Comparison of ENCODE assay signal across 17 cellular contexts in genomic region chr4:40210776-40211175, GRCh38. TPM values are rescaled to one million over a fixed set of nuclear protein-coding genes. Genes with fewer than 3 reads are reported as not detected.
A peak's percentile ranks its signal among the peaks of the same experiment; 100 is the strongest.
DNase-seq lines count a peak whose midpoint lies in the region; ATAC-seq and TF ChIP-seq lines count a peak whose summit lies in the region.
"Had no signal": no experiment of that assay in that cellular context is flagged by ENCODE, and none has a peak within 500 bp of the region (broad histone marks: within the 10 kb centered on the region; RNA-seq: fewer than 3 reads in every experiment).

No MANE protein-coding gene starts in this region.

- H3K23me2 ChIP-seq in H9 (ENCODE audit: insufficient read length, low read depth, low read length, poor library complexity, severe bottlenecking) = no peaks in the 10 kb centered on the region

- H3K27ac Mint-ChIP-seq in T-helper 1 cell treated with Interleukin-12 subunit alpha and Interleukin-12 subunit beta and Interleukin-4 antibody, amounts not matched to agents 30 μg/mL and 1 μg/mL, for 36 hours = peak overlapping the region; percentile 4
- H3K27ac Mint-ChIP-seq in activated T-helper 17 cell treated with anti-CD3 and anti-CD28 coated beads, Interleukin-2, amount 50 U/mL, for 72 hours = peak overlapping the region; percentile 96
- H3K27ac Mint-ChIP-seq in naive B cell (peak overlapping the region in 2 of 6 donors; percentile 50 to 80), H9 (no peak overlapping the region)
- H3K27ac Mint-ChIP-seq: progenitor cell of endocrine pancreas had no signal

- H2BK5ac ChIP-seq in H9 (ENCODE audit: insufficient read length, low read length) = no peak overlapping the region

- H2BK120ac ChIP-seq in H9 (ENCODE audit: low read depth, low read length, poor library complexity, severe bottlenecking) = no peak overlapping the region

- H3K9me3 Mint-ChIP-seq in T-helper 1 cell treated with Interleukin-12 subunit alpha and Interleukin-12 subunit beta and Interleukin-4 antibody, amounts not matched to agents 30 μg/mL and 1 μg/mL, for 36 hours = no peaks in the 10 kb centered on the region
- no peaks in the 10 kb centered on the region for H3K9me3 Mint-ChIP-seq in activated T-helper 17 cell treated with anti-CD3 and anti-CD28 coated beads, Interleukin-2, amount 50 U/mL, for 72 hours
- H3K9me3 Mint-ChIP-seq in naive B cell = no peaks in the 10 kb centered on the region
- no peaks in the 10 kb centered on the region for H3K9me3 Mint-ChIP-seq in H9
- H3K9me3 Mint-ChIP-seq: CD14-positive monocyte had no signal

- H3K23ac ChIP-seq in H9 (ENCODE audit: insufficient read length, low read depth, low read length) = no peak overlapping the region

- no peak for TF ChIP-seq CTCF in omental fat pad (IDR thresholded peaks at IDR 0.05)
- no peak for TF ChIP-seq CTCF in H9 (conservative IDR thresholded peaks at IDR 0.05)

- no peaks in the 10 kb centered on the region for H4K20me1 ChIP-seq in H9 (ENCODE audit: control insufficient read depth, insufficient read depth, insufficient read length)

- H3K9me3 ChIP-seq in H9 (ENCODE audit: control insufficient read depth, low read depth, low read length) = no peaks in the 10 kb centered on the region

- H3K4ac ChIP-seq in H9 (ENCODE audit: low read depth, low read length) = no peak overlapping the region

- no peak overlapping the region for H3K4me2 ChIP-seq in H9 (ENCODE audit: insufficient read depth, insufficient read length, low read length)
- H3K4me2 ChIP-seq: PC-9 had no signal

- H4K91ac ChIP-seq in H9 (ENCODE audit: insufficient read length, low read depth, low read length) = no peak overlapping the region

- H3K18ac ChIP-seq in H9 (ENCODE audit: insufficient read length, low read depth, low read length) = no peak overlapping the region

- H3K9ac ChIP-seq in H9 (ENCODE audit: extremely low read depth, insufficient read length, low read length) = no peak overlapping the region

- no peak overlapping the region for H3K56ac ChIP-seq in H9 (ENCODE audit: insufficient read length, low read depth, low read length)

- no CpG with 5 or more reads among the region's 5 CpGs for WGBS in H9 (ENCODE audit: extremely low coverage, insufficient read length, low lambda C conversion rate)

- ATAC-seq in GM18505 (IDR thresholded peaks at IDR 0.05; ENCODE audit: unreplicated experiment) (no peak), naive B cell (ENCODE audit: low read depth in 2 of 2) (no peak), GM21576 (IDR thresholded peaks at IDR 0.05; ENCODE audit: unreplicated experiment) (no peak), omental fat pad (ENCODE audit: low FRiP score) (no peak)
- no peak for ATAC-seq in activated T-helper 17 cell treated with anti-CD3 and anti-CD28 coated beads, Interleukin-2, amount 50 U/mL, for 72 hours (replicated peaks)
- ATAC-seq: activated CD4-positive, CD25-positive, alpha-beta regulatory T cell treated with anti-CD3 and anti-CD28 coated beads, Interleukin-2, amount 50 U/mL, for 24 hours had no signal

- H3K27me3 ChIP-seq in H9 (ENCODE audit: insufficient read depth, low read length) = no peaks in the 10 kb centered on the region

- no peaks in the 10 kb centered on the region for H3K79me1 ChIP-seq in H9 (ENCODE audit: insufficient read depth, low read depth, low read length, poor library complexity, severe bottlenecking)

- H3K4me3 Mint-ChIP-seq in T-helper 1 cell treated with Interleukin-12 subunit alpha and Interleukin-12 subunit beta and Interleukin-4 antibody, amounts not matched to agents 30 μg/mL and 1 μg/mL, for 36 hours = peak overlapping the region; percentile 36
- peak overlapping the region; percentile 99 for H3K4me3 Mint-ChIP-seq in activated T-helper 17 cell treated with anti-CD3 and anti-CD28 coated beads, Interleukin-2, amount 50 U/mL, for 72 hours
- H3K4me3 Mint-ChIP-seq in naive B cell (peak overlapping the region in 7 of 8 donors; percentile 9 to 78 (median 41)), H9 (no peak overlapping the region)
- H3K4me3 Mint-ChIP-seq: CD14-positive monocyte had no signal

- no peaks in the 10 kb centered on the region for H3K27me3 Mint-ChIP-seq in T-helper 1 cell treated with Interleukin-12 subunit alpha and Interleukin-12 subunit beta and Interleukin-4 antibody, amounts not matched to agents 30 μg/mL and 1 μg/mL, for 36 hours (ENCODE audit: low read depth)
- no peaks in the 10 kb centered on the region for H3K27me3 Mint-ChIP-seq in activated T-helper 17 cell treated with anti-CD3 and anti-CD28 coated beads, Interleukin-2, amount 50 U/mL, for 72 hours
- H3K27me3 Mint-ChIP-seq in naive B cell (no peaks in the 10 kb centered on the region), H9 (ENCODE audit: low read depth) (no peaks in the 10 kb centered on the region)
- H3K27me3 Mint-ChIP-seq: progenitor cell of endocrine pancreas had no signal

- H3K4me1 ChIP-seq in H9 (ENCODE audit: insufficient read depth, low read length) = peaks cover 6% of the 10 kb centered on the region; the same call in 1 of the 2 replicates

- no peak overlapping the region for H2AK5ac ChIP-seq in H9 (ENCODE audit: insufficient read length, low read length)

- H4K8ac ChIP-seq in H9 (replicated peaks; ENCODE audit: insufficient read length, low read depth, low read length) = no peak overlapping the region

- peaks cover 76% of the 10 kb centered on the region for H3K4me1 Mint-ChIP-seq in T-helper 1 cell treated with Interleukin-12 subunit alpha and Interleukin-12 subunit beta and Interleukin-4 antibody, amounts not matched to agents 30 μg/mL and 1 μg/mL, for 36 hours (ENCODE audit: low read depth)
- peaks cover 69% of the 10 kb centered on the region for H3K4me1 Mint-ChIP-seq in activated T-helper 17 cell treated with anti-CD3 and anti-CD28 coated beads, Interleukin-2, amount 50 U/mL, for 72 hours
- H3K4me1 Mint-ChIP-seq in naive B cell (peaks cover 80 to 95% (median 89%) of the 10 kb centered on the region in 3 donors), H9 (peaks cover 19 to 22% of the 10 kb centered on the region in 2 experiments)

- TF ChIP-seq POLR2A in GM18505 (IDR thresholded peaks at IDR 0.05; ENCODE audit: borderline replicate concordance, extremely low read depth, insufficient read depth, insufficient read length) = peak; percentile 25

- DNase-seq in T-helper 1 cell = no peak
- DNase-seq in naive B cell = no peak
- no peak for DNase-seq in omental fat pad (ENCODE audit: low spot score)
- no peak for DNase-seq in H9
- DNase-seq: 8988T, hippocampal formation, NCI-H1417 treated with DMSO at 0.1 percent for 48 hours, NCI-H510A, PC-9, SW 1271 had no signal

- H2AFZ ChIP-seq in H9 (ENCODE audit: low read length) = no peak overlapping the region
- H2AFZ ChIP-seq: PC-9 had no signal

- H2BK20ac ChIP-seq in H9 (ENCODE audit: low read depth, low read length, poor library complexity, severe bottlenecking) = no peak overlapping the region

- H3K36me3 Mint-ChIP-seq in T-helper 1 cell treated with Interleukin-12 subunit alpha and Interleukin-12 subunit beta and Interleukin-4 antibody, amounts not matched to agents 30 μg/mL and 1 μg/mL, for 36 hours (ENCODE audit: low read depth) = peaks cover 62% of the 10 kb centered on the region
- H3K36me3 Mint-ChIP-seq in activated T-helper 17 cell treated with anti-CD3 and anti-CD28 coated beads, Interleukin-2, amount 50 U/mL, for 72 hours (ENCODE audit: low read depth) = peaks cover 97% of the 10 kb centered on the region
- H3K36me3 Mint-ChIP-seq in naive B cell (peaks cover 16 to 60% of the 10 kb centered on the region in 2 donors), H9 (ENCODE audit: insufficient read depth in 1 of 3, low read depth in 3 of 3) (peaks cover 0 to 12% (median 0%) of the 10 kb centered on the region in 3 experiments; a peak in 2 of 7 replicates)

- H3T11ph ChIP-seq in H9 (ENCODE audit: low read length) = no peak overlapping the region

- no peak overlapping the region for H3K14ac ChIP-seq in H9 (ENCODE audit: insufficient read depth, low read length)

- no peak overlapping the region for H4K5ac ChIP-seq in H9 (ENCODE audit: insufficient read length, low read depth, low read length)

- no peak overlapping the region for H3K27ac ChIP-seq in H9 (ENCODE audit: insufficient read length, low read depth, low read length)
- H3K27ac ChIP-seq: PC-9 had no signal

- H2BK15ac ChIP-seq in H9 (ENCODE audit: low read depth, low read length) = no peak overlapping the region

- H2BK12ac ChIP-seq in H9 (ENCODE audit: insufficient read length, low read depth, low read length) = no peak overlapping the region

- H3K79me2 ChIP-seq in H9 (ENCODE audit: insufficient read depth, low read length) = no peaks in the 10 kb centered on the region

RNA-seq across cellular contexts. Expression of gene RHOH, which starts 13.9 kb away (rescaled TPM):
- 100 to 1,000 TPM; 107 to 117 TPM for total RNA-seq in activated T-helper 17 cell treated with anti-CD3 and anti-CD28 coated beads, Interleukin-2, amount 50 U/mL, for 72 hours
- polyA plus RNA-seq in naive B cell (ENCODE audit: low read depth in 6 of 6) = 100 to 1,000 TPM; 411 to 590 (median 456) TPM
- total RNA-seq in omental fat pad (1 to 10 TPM; 1.8 to 5.8 (median 4.6) TPM), H9 (2021) (7.1 and 8.2 TPM in 2 replicates)
- total RNA-seq: PC-9 had no signal

Comparison
In these comparisons a context has a peak if more than half of its experiments do, and no peak if none do; other contexts are left out.
1. H3K27ac Mint-ChIP-seq: peak in T-helper 1 cell treated with Interleukin-12 subunit alpha and Interleukin-12 subunit beta and Interleukin-4 antibody, amounts not matched to agents 30 μg/mL and 1 μg/mL, for 36 hours (single experiment) and activated T-helper 17 cell treated with anti-CD3 and anti-CD28 coated beads, Interleukin-2, amount 50 U/mL, for 72 hours (single experiment); none in H9 (0 of 3).
2. H3K4me3 Mint-ChIP-seq: peak in T-helper 1 cell treated with Interleukin-12 subunit alpha and Interleukin-12 subunit beta and Interleukin-4 antibody, amounts not matched to agents 30 μg/mL and 1 μg/mL, for 36 hours (single experiment), activated T-helper 17 cell treated with anti-CD3 and anti-CD28 coated beads, Interleukin-2, amount 50 U/mL, for 72 hours (single experiment) and naive B cell (7 of 8); none in H9 (0 of 2).
3. RNA of gene RHOH, which starts 13.9 kb away (total RNA-seq): 107 to 117 TPM in activated T-helper 17 cell treated with anti-CD3 and anti-CD28 coated beads, Interleukin-2, amount 50 U/mL, for 72 hours; 7.1 to 8.2 TPM in H9 and 1.8 to 5.8 TPM in omental fat pad; every median in the first group is over 10 times any median in the second.